14 cellular contexts compared by ENCODE assay signal in the genomic region with DNA sequence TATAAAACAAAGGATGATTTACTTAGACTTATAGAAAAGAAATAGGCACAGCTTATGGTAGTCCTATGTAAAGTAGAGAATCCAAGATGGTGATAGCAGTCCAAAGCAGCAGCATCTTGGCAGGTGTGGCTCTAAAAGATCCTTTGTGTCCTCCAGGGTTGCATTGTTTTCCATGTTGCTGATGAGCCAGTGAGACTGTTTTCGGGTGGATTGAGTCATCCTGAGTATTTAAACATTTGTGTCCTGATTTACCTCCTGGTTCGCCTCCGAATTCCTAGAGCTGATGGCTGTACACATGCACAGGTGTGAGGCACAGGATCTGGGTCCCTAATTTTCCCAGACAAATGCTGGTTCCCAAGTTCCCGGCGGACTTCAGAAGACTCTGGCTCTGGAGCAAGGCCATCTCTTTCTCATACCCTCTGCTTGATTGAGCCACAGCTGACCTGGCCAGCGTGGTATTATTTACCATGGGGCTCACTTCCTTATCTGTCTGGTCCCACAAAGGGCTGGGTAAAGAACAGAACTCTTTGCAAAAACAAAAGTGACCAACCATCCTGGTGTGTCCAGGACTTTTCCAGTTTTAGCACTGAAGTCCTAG. TPM values are rescaled to one million over a fixed set of nuclear protein-coding genes. Genes with fewer than 3 reads are reported as not detected.
DNase-seq lines count a peak whose midpoint lies in the region; ATAC-seq and TF ChIP-seq lines count a peak whose summit lies in the region.
"Had no signal": no experiment of that assay in that cellular context is flagged by ENCODE, and none has a peak within 500 bp of the region (broad histone marks: within the 10 kb centered on the region; RNA-seq: fewer than 3 reads in every experiment).

No MANE protein-coding gene starts in this region.

- H3K9me3 ChIP-seq in CD8-positive, alpha-beta memory T cell (ENCODE audit: low read length), result no peaks in the 10 kb centered on the region
- H3K9me3 ChIP-seq: BLaER1 treated with 17β-estradiol and CSF1 and Interleukin-3, amounts not matched to agents 10 nM and 100 nM; esophagus muscularis mucosa; heart right ventricle; right atrium auricular region had no signal

- peak; percentile 4 for DNase-seq in DMS114 treated with DMSO at 0.1 percent for 48 hours (lab: John Stamatoyannopoulos, UW; ENCODE audit: unreplicated experiment)
- DNase-seq in RWPE1 (ENCODE audit: low spot score), result peak; percentile 14
- peak; percentile 39 for DNase-seq in epithelial cell of esophagus (ENCODE audit: low read depth)
- no peak for DNase-seq in sciatic nerve (ENCODE audit: low spot score)
- DNase-seq in EL, result no peak
- DNase-seq in CD8-positive, alpha-beta memory T cell, result no peak
- DNase-seq in NCI-H748 treated with DMSO at 0.1 percent for 48 hours (lab: John Stamatoyannopoulos, UW), result no peak

- peak; percentile 17 for ATAC-seq in sciatic nerve
- no peak for ATAC-seq in GM21717 (IDR thresholded peaks at IDR 0.05; ENCODE audit: unreplicated experiment)

- H3K9me3 Mint-ChIP-seq in CD8-positive, alpha-beta memory T cell, result no peaks in the 10 kb centered on the region
- H3K9me3 Mint-ChIP-seq: neural progenitor cell had no signal

- no peaks in the 10 kb centered on the region for H3K4me1 ChIP-seq in CD8-positive, alpha-beta memory T cell (ENCODE audit: insufficient read depth, low read length)
- H3K4me1 ChIP-seq: right atrium auricular region had no signal

- no peak overlapping the region for H3K27ac ChIP-seq in RWPE1
- H3K27ac ChIP-seq in CD8-positive, alpha-beta memory T cell (ENCODE audit: low read depth, low read length), result no peak overlapping the region
- H3K27ac ChIP-seq: esophagus muscularis mucosa, heart right ventricle, neural progenitor cell, right atrium auricular region had no signal

- H3K36me3 Mint-ChIP-seq in CD8-positive, alpha-beta memory T cell, result no peaks in the 10 kb centered on the region

- H3K4me3 ChIP-seq in epithelial cell of esophagus (ENCODE audit: low read length), result no peak overlapping the region
- H3K4me3 ChIP-seq in CD8-positive, alpha-beta memory T cell (ENCODE audit: low read length), result no peak overlapping the region
- H3K4me3 ChIP-seq: BLaER1 treated with 17β-estradiol and CSF1 and Interleukin-3, amounts not matched to agents 10 nM and 100 nM; esophagus muscularis mucosa; heart right ventricle; neural progenitor cell; right atrium auricular region had no signal

- POLR2A ChIA-PET in RWPE1 (lab: Yijun Ruan, JAX; ENCODE audit: low non-redundant PET), result no interaction called here
- POLR2A ChIA-PET in CD8-positive, alpha-beta memory T cell (lab: Charles Lee), result no interaction called here

- intact Hi-C loops in sciatic nerve (cut with DNase I), result loop anchor here (10.0 kb wide), 2 partner anchors 330 to 520 kb away; no protein-coding TSS in a partner anchor

- no peak overlapping the region for H3K27ac Mint-ChIP-seq in CD8-positive, alpha-beta memory T cell
- H3K27ac Mint-ChIP-seq: activated CD4-positive, alpha-beta T cell treated with anti-CD3 and anti-CD28 coated beads for 36 hours; neural progenitor cell had no signal

- CTCF ChIA-PET in RWPE1 (lab: Yijun Ruan, JAX), result interaction anchor here (0.6 to 2.0 kb wide), 13 partner anchors 12 to 1311 kb away, joined by 3 to 9 read pairs (median 4); no protein-coding TSS in a partner anchor
- CTCF ChIA-PET in CD8-positive, alpha-beta memory T cell (lab: Charles Lee), result interaction anchor here (0.9 to 5.8 kb wide), 5 partner anchors 9 to 803 kb away, joined by 3 to 51 read pairs (median 3); a partner anchor contains a TSS

- H3K4me3 Mint-ChIP-seq in CD8-positive, alpha-beta memory T cell, result no peak overlapping the region
- H3K4me3 Mint-ChIP-seq: activated CD4-positive, alpha-beta T cell treated with anti-CD3 and anti-CD28 coated beads for 36 hours; neural progenitor cell had no signal

- no peak for TF ChIP-seq CTCF in RWPE1 (conservative IDR thresholded peaks at IDR 0.05; ENCODE audit: low read depth)
- TF ChIP-seq CTCF in epithelial cell of esophagus (IDR thresholded peaks at IDR 0.05; ENCODE audit: insufficient read depth, low read depth, low read length, missing control alignments), result no peak

- H3K36me3 ChIP-seq in CD8-positive, alpha-beta memory T cell (ENCODE audit: insufficient read depth, low read length), result no peaks in the 10 kb centered on the region
- H3K36me3 ChIP-seq: BLaER1 treated with 17β-estradiol and CSF1 and Interleukin-3, amounts not matched to agents 10 nM and 100 nM; esophagus muscularis mucosa; heart right ventricle; neural progenitor cell; right atrium auricular region had no signal

- H3K27me3 Mint-ChIP-seq in CD8-positive, alpha-beta memory T cell, result peaks cover 3 to 28% of the 10 kb centered on the region in 2 donors

- no peaks in the 10 kb centered on the region for H3K27me3 ChIP-seq in CD8-positive, alpha-beta memory T cell (ENCODE audit: insufficient read depth, low read length, poor library complexity, severe bottlenecking)
- H3K27me3 ChIP-seq: esophagus muscularis mucosa, right atrium auricular region had no signal

- H3K4me1 Mint-ChIP-seq in CD8-positive, alpha-beta memory T cell, result peaks cover 4 to 9% (median 5%) of the 10 kb centered on the region in 3 donors
- H3K4me1 Mint-ChIP-seq: activated CD4-positive, alpha-beta T cell treated with anti-CD3 and anti-CD28 coated beads for 36 hours had no signal

RNA-seq across cellular contexts. Expression of a gene that starts 51.0 kb away (rescaled TPM):
- total RNA-seq in sciatic nerve, result 16.6 TPM
- under 1 TPM; 0.11 to 0.13 TPM for total RNA-seq in CD8-positive, alpha-beta memory T cell
- polyA plus RNA-seq in CD8-positive, alpha-beta memory T cell, result not detected

Comparison
In these comparisons a context has a peak if more than half of its experiments do, and no peak if none do; other contexts are left out.
1. DNase-seq: peak in DMS114 treated with DMSO at 0.1 percent for 48 hours (single experiment), RWPE1 (single experiment) and epithelial cell of esophagus (single experiment); none in sciatic nerve (single experiment), EL (single experiment), CD8-positive, alpha-beta memory T cell (0 of 5) and NCI-H748 treated with DMSO at 0.1 percent for 48 hours (single experiment).
2. RNA of a gene that starts 51.0 kb away (total RNA-seq): 16.6 TPM in sciatic nerve (single experiment); 0.11 to 0.13 TPM in CD8-positive, alpha-beta memory T cell; every median in the first group is over 10 times any median in the second.